Comparison of ENCODE assay signal across 7 cellular contexts in genomic region chr7:115850774-115851173, GRCh38.
"Had no signal": no experiment of that assay in that cellular context is flagged by ENCODE, and none has a peak within 500 bp of the region (broad histone marks: within the 10 kb centered on the region; RNA-seq: fewer than 3 reads in every experiment).

No MANE protein-coding gene starts in this region.

- H3K36me3 Mint-ChIP-seq: IgD-negative memory B cell had no signal

- H3K9me3 Mint-ChIP-seq: H9, IgD-negative memory B cell had no signal

- H2AFZ ChIP-seq: GM23248 had no signal

- H3K9ac ChIP-seq: GM23248 had no signal

- H3K27ac Mint-ChIP-seq: H9, IgD-negative memory B cell had no signal

- H3K4me1 Mint-ChIP-seq: H9, IgD-negative memory B cell had no signal

- DNase-seq: GOT3, H9, KG1 had no signal

- H3K27ac ChIP-seq: GM23248, HL-60 had no signal

- H3K27me3 Mint-ChIP-seq: IgD-negative memory B cell had no signal

- H3K4me3 Mint-ChIP-seq: H9, IgD-negative memory B cell had no signal

- H3K4me3 ChIP-seq: GM23248 had no signal

- FAIRE-seq: H54 had no signal
